Comparison of ENCODE assay signal across 17 cellular contexts in the genomic region with DNA sequence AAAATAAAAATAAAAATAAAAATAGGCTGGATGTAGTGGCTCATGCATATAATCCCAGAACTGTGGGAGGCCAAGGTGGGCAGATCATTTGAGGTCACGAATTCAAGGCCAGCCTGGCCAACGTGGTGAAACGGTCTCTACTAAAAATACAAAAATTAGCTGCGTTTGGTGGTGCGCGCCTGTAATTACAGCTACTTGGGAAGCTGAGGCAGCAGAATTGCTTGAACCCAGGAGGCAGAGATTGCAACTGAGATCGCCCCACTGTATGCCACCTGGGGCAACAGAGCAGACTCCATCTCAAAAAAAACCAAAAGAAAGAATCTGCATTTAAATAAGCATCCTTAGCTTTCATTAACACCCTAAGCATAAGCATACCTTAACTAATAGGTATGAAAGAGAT. TPM values are rescaled to one million over a fixed set of nuclear protein-coding genes. Genes with fewer than 3 reads are reported as not detected.
DNase-seq lines count a peak whose midpoint lies in the region; ATAC-seq and TF ChIP-seq lines count a peak whose summit lies in the region.
"Had no signal": no experiment of that assay in that cellular context is flagged by ENCODE, and none has a peak within 500 bp of the region (broad histone marks: within the 10 kb centered on the region; RNA-seq: fewer than 3 reads in every experiment).

No MANE protein-coding gene starts in this region.

- CTCF ChIA-PET in activated CD4-positive, alpha-beta T cell treated with anti-CD3 and anti-CD28 coated beads for 36 hours (lab: Charles Lee): interaction anchor here (0.5 to 4.8 kb wide), 30 partner anchors 10 to 264 kb away, joined by 3 to 121 read pairs (median 8); a partner anchor contains a TSS

- no peak overlapping the region for H3K4me2 ChIP-seq in SU-DHL-6 (ENCODE audit: low read depth, low read length, poor library complexity, severe bottlenecking)

- H3K4me1 Mint-ChIP-seq in activated CD4-positive, alpha-beta T cell treated with anti-CD3 and anti-CD28 coated beads for 36 hours: peaks cover 71% of the 10 kb centered on the region

- H3K4me3 ChIP-seq in SU-DHL-6 (ENCODE audit: insufficient read depth, low read length, poor library complexity, severe bottlenecking): no peak overlapping the region
- H3K4me3 ChIP-seq in gastroesophageal sphincter: no peak overlapping the region
- no peak overlapping the region for H3K4me3 ChIP-seq in subcutaneous abdominal adipose tissue (ENCODE audit: low read depth in 1 of 5, low read length in 5 of 5)

- H3K9me2 ChIP-seq in SU-DHL-6 (replicated peaks; ENCODE audit: insufficient read depth, low read length): no peaks in the 10 kb centered on the region

- ATAC-seq in gastroesophageal sphincter (no peak), GM18520 (IDR thresholded peaks at IDR 0.05; ENCODE audit: unreplicated experiment) (no peak)
- no peak for ATAC-seq in activated CD4-positive, alpha-beta T cell treated with anti-CD3 and anti-CD28 coated beads for 36 hours

- H3K36me3 ChIP-seq in SU-DHL-6 (ENCODE audit: low read length): peaks cover 22% of the 10 kb centered on the region
- H3K36me3 ChIP-seq in gastroesophageal sphincter: peaks cover 0 to 15% of the 10 kb centered on the region in 2 donors
- peaks cover 0 to 15% (median 9%) of the 10 kb centered on the region in 5 donors for H3K36me3 ChIP-seq in subcutaneous abdominal adipose tissue (ENCODE audit: control insufficient read depth in 5 of 5, insufficient read depth in 5 of 5, low read length in 5 of 5)

- POLR2A ChIA-PET in activated CD4-positive, alpha-beta T cell treated with anti-CD3 and anti-CD28 coated beads for 36 hours (lab: Charles Lee): interaction anchor here (1.2 to 1.5 kb wide), 5 partner anchors 8 to 167 kb away, joined by 3 to 9 read pairs (median 6); a partner anchor contains a TSS

- H3K27me3 ChIP-seq in SU-DHL-6 (ENCODE audit: low read length) (no peaks in the 10 kb centered on the region), gastroesophageal sphincter (no peaks in the 10 kb centered on the region), subcutaneous abdominal adipose tissue (ENCODE audit: control insufficient read depth in 5 of 5, insufficient read depth in 4 of 5, low read length in 5 of 5) (no peaks in the 10 kb centered on the region)
- H3K27me3 ChIP-seq: heart left ventricle, neutrophil had no signal

- H3F3A ChIP-seq in SU-DHL-6 (ENCODE audit: insufficient read depth): peaks cover 46% of the 10 kb centered on the region

- no peak for TF ChIP-seq POLR2A in gastroesophageal sphincter (IDR thresholded peaks at IDR 0.05)

- peaks cover 55% of the 10 kb centered on the region for H4K20me1 ChIP-seq in SU-DHL-6 (ENCODE audit: low read depth, low read length)

- no peaks in the 10 kb centered on the region for H3K9me3 ChIP-seq in SU-DHL-6 (ENCODE audit: insufficient read depth, low read length)
- H3K9me3 ChIP-seq in gastroesophageal sphincter: no peaks in the 10 kb centered on the region
- H3K9me3 ChIP-seq in subcutaneous abdominal adipose tissue (ENCODE audit: control insufficient read depth in 5 of 5, low read length in 5 of 5): no peaks in the 10 kb centered on the region
- H3K9me3 ChIP-seq: heart left ventricle, neutrophil had no signal

- H3K4me3 Mint-ChIP-seq in activated CD4-positive, alpha-beta T cell treated with anti-CD3 and anti-CD28 coated beads for 36 hours: no peak overlapping the region
- H3K4me3 Mint-ChIP-seq: mesothelial cell of epicardium; T-helper 1 cell treated with Interleukin-12 subunit alpha and Interleukin-12 subunit beta and Interleukin-4 antibody, amounts not matched to agents 30 μg/mL and 1 μg/mL, for 36 hours; type B pancreatic cell had no signal

- H3K27ac Mint-ChIP-seq in activated CD4-positive, alpha-beta T cell treated with anti-CD3 and anti-CD28 coated beads for 36 hours: no peak overlapping the region
- H3K27ac Mint-ChIP-seq: T-helper 1 cell treated with Interleukin-12 subunit alpha and Interleukin-12 subunit beta and Interleukin-4 antibody, amounts not matched to agents 30 μg/mL and 1 μg/mL, for 36 hours had no signal

- no peaks in the 10 kb centered on the region for H3K9me3 Mint-ChIP-seq in activated CD4-positive, alpha-beta T cell treated with anti-CD3 and anti-CD28 coated beads for 36 hours (ENCODE audit: low read depth)
- H3K9me3 Mint-ChIP-seq: activated B cell treated with CpG ODN at 0.5 μM for 24 hours; mesothelial cell of epicardium; T-helper 1 cell treated with Interleukin-12 subunit alpha and Interleukin-12 subunit beta and Interleukin-4 antibody, amounts not matched to agents 30 μg/mL and 1 μg/mL, for 36 hours; type B pancreatic cell had no signal

- peak; percentile 9 for DNase-seq in DMS 273 (lab: John Stamatoyannopoulos, UW; ENCODE audit: unreplicated experiment)
- no peak for DNase-seq in DMS 273 treated with DMSO at 0.1 percent for 48 hours (lab: John Stamatoyannopoulos, UW)
- no peak for DNase-seq in activated CD4-positive, alpha-beta T cell treated with anti-CD3 and anti-CD28 coated beads for 36 hours
- DNase-seq in substantia nigra (lab: John Stamatoyannopoulos, UW): no peak
- DNase-seq: activated B cell treated with CpG ODN at 0.5 μM for 24 hours, dermis blood vessel endothelial cell, NCI-H146, NCI-H226 had no signal

- H3K79me2 ChIP-seq in SU-DHL-6 (ENCODE audit: insufficient read depth, low read length): peaks cover 98% of the 10 kb centered on the region

- no peak overlapping the region for H2AFZ ChIP-seq in SU-DHL-6 (ENCODE audit: low read depth, low read length, severe bottlenecking)

- H3K4me1 ChIP-seq in gastroesophageal sphincter (peaks cover 27 to 100% (median 62%) of the 10 kb centered on the region in 3 donors), subcutaneous abdominal adipose tissue (ENCODE audit: control insufficient read depth in 5 of 5, insufficient read depth in 5 of 5, low read length in 5 of 5) (peaks cover 0 to 50% (median 46%) of the 10 kb centered on the region in 5 donors)

- no peak for TF ChIP-seq CTCF in SU-DHL-6 (IDR thresholded peaks at IDR 0.05; ENCODE audit: insufficient read depth, low read length, poor library complexity, severe bottlenecking)
- TF ChIP-seq CTCF in gastroesophageal sphincter (IDR thresholded peaks at IDR 0.05): no peak

- H3K36me3 Mint-ChIP-seq in activated CD4-positive, alpha-beta T cell treated with anti-CD3 and anti-CD28 coated beads for 36 hours (ENCODE audit: low read depth): peaks cover 25% of the 10 kb centered on the region

- no peak overlapping the region for H3K9ac ChIP-seq in SU-DHL-6 (ENCODE audit: low read length)
- no peak overlapping the region for H3K9ac ChIP-seq in subcutaneous abdominal adipose tissue (ENCODE audit: low read length in 5 of 5)

- TF ChIP-seq EP300 in gastroesophageal sphincter (IDR thresholded peaks at IDR 0.05): no peak

- intact Hi-C loops in activated CD4-positive, alpha-beta T cell treated with anti-CD3 and anti-CD28 coated beads for 36 hours (cut with DNase I, micrococcal nuclease): loop anchor here (5.0 kb wide), 2 partner anchors 91 to 166 kb away; a partner anchor contains a TSS

- WGBS in gastroesophageal sphincter (ENCODE audit: low coverage in 1 of 2), 2 donors: 72 to 88% methylated on average over 4 to 7 of the region's 7 CpGs

- H3K27me3 Mint-ChIP-seq in activated CD4-positive, alpha-beta T cell treated with anti-CD3 and anti-CD28 coated beads for 36 hours: no peaks in the 10 kb centered on the region
- H3K27me3 Mint-ChIP-seq: activated B cell treated with CpG ODN at 0.5 μM for 24 hours, type B pancreatic cell had no signal

- H3K27ac ChIP-seq in SU-DHL-6 (ENCODE audit: low read depth, low read length) (peak overlapping the region; percentile 11), gastroesophageal sphincter (peak overlapping the region; percentile 15 to 68 (median 40)), subcutaneous abdominal adipose tissue (ENCODE audit: low read depth, low read length) (peak overlapping the region; percentile 73), substantia nigra (ENCODE audit: low read depth, low read length, poor library complexity, severe bottlenecking) (no peak overlapping the region)
- H3K27ac ChIP-seq: neutrophil had no signal

RNA-seq across cellular contexts. Expression of a gene that starts 33.8 kb away (rescaled TPM):
- 100 to 1,000 TPM; 359 to 456 (median 398) TPM for total RNA-seq in gastroesophageal sphincter
- total RNA-seq in activated CD4-positive, alpha-beta T cell treated with anti-CD3 and anti-CD28 coated beads for 36 hours: 100 to 1,000 TPM; 520 to 553 TPM
